2 cellular contexts compared by ENCODE assay signal in the genomic region with DNA sequence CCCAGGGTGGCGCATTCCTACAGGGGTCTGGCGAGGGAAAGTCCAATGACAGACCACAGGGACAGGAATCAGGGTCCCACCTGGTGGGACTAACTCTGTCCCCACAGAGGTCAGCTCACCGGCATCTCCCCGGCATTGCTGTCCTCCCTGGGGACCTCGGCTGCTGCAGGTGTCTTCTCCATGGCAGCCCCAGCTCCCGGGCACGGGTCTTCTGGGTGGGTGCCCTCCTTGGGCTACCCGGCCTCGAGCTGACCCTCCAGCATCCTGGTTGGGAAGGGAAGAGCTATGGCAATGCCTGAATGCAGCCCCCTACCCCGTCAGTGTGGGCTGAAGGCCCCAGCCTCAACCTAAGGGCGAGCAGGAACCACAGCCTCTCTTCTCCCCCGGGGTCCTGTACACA. TPM values are rescaled to one million over a fixed set of nuclear protein-coding genes. Genes with fewer than 3 reads are reported as not detected.
"Had no signal": no experiment of that assay in that cellular context is flagged by ENCODE, and none has a peak within 500 bp of the region (broad histone marks: within the 10 kb centered on the region; RNA-seq: fewer than 3 reads in every experiment).

No MANE protein-coding gene starts in this region.

RNA-seq across cellular contexts. Expression of a gene that starts 57.8 kb away (rescaled TPM):
- total RNA-seq: G401, GM12878 had no signal
- polyA plus RNA-seq: GM12878 had no signal
